13 cellular contexts compared by ENCODE assay signal in genomic region chr1:108896160-108897150, GRCh38. TPM values are rescaled to one million over a fixed set of nuclear protein-coding genes. Genes with fewer than 3 reads are reported as not detected.
A peak's percentile ranks its signal among the peaks of the same experiment; 100 is the strongest.
DNase-seq lines count a peak whose midpoint lies in the region; ATAC-seq and TF ChIP-seq lines count a peak whose summit lies in the region.
"Had no signal": no experiment of that assay in that cellular context is flagged by ENCODE, and none has a peak within 500 bp of the region (broad histone marks: within the 10 kb centered on the region; RNA-seq: fewer than 3 reads in every experiment).

No MANE protein-coding gene starts in this region.

- H3K9me3 Mint-ChIP-seq in activated T-helper 17 cell treated with anti-CD3 and anti-CD28 coated beads, Interleukin-2, amount 50 U/mL, for 72 hours, result no peaks in the 10 kb centered on the region
- H3K9me3 Mint-ChIP-seq: activated CD4-positive, alpha-beta T cell treated with anti-CD3 and anti-CD28 coated beads, Interleukin-2, amount 10 ng/mL, durations not matched to agents 24 days and 14 days; activated naive CD4-positive, alpha-beta T cell treated with anti-CD3 and anti-CD28 coated beads, Interleukin-2, amount 10 ng/mL, durations not matched to agents 7 days and 5 days; CD4-positive, alpha-beta T cell had no signal

- H3K27me3 Mint-ChIP-seq in activated T-helper 17 cell treated with anti-CD3 and anti-CD28 coated beads, Interleukin-2, amount 50 U/mL, for 72 hours, result no peaks in the 10 kb centered on the region
- H3K27me3 Mint-ChIP-seq: activated CD4-positive, alpha-beta T cell treated with anti-CD3 and anti-CD28 coated beads, Interleukin-2, amount 10 ng/mL, durations not matched to agents 24 days and 14 days; activated naive CD4-positive, alpha-beta T cell treated with anti-CD3 and anti-CD28 coated beads, Interleukin-2, amount 10 ng/mL, durations not matched to agents 7 days and 5 days; CD4-positive, alpha-beta T cell had no signal

- H3K27me3 ChIP-seq in MG63 (no peaks in the 10 kb centered on the region), dorsolateral prefrontal cortex (no peaks in the 10 kb centered on the region), muscle layer of duodenum (ENCODE audit: low read depth, low read length) (no peaks in the 10 kb centered on the region)

- no peaks in the 10 kb centered on the region for H3K9me3 ChIP-seq in MG63
- H3K9me3 ChIP-seq in muscle layer of duodenum (ENCODE audit: control insufficient read depth in 1 of 2, low read length in 2 of 2), result no peaks in the 10 kb centered on the region

- intact Hi-C loops in dorsolateral prefrontal cortex (cut with DNase I), result loop anchor here (2.0 to 10.0 kb wide), 7 partner anchors 20 to 382 kb away; partner anchors contain the start of genes PRPF38B (in 2 of the 2), STXBP3 (in 2 of the 2) and GPSM2 (in 1 of the 2)

- H3K27ac Mint-ChIP-seq in activated T-helper 17 cell treated with anti-CD3 and anti-CD28 coated beads, Interleukin-2, amount 50 U/mL, for 72 hours, result no peak overlapping the region
- H3K27ac Mint-ChIP-seq: activated CD4-positive, alpha-beta T cell treated with anti-CD3 and anti-CD28 coated beads, Interleukin-2, amount 10 ng/mL, durations not matched to agents 24 days and 14 days; activated naive CD4-positive, alpha-beta T cell treated with anti-CD3 and anti-CD28 coated beads, Interleukin-2, amount 10 ng/mL, durations not matched to agents 7 days and 5 days; CD4-positive, alpha-beta T cell had no signal

- peak in 6 of 56 donors; percentile 7 to 18 (median 14) for TF ChIP-seq CTCF in dorsolateral prefrontal cortex (IDR thresholded peaks at IDR 0.05 in 54 of 56, conservative IDR thresholded peaks at IDR 0.05 in 2 of 56; ENCODE audit: low read depth in 1 of 56, partially characterized antibody in 56 of 56)

- no peaks in the 10 kb centered on the region for H3K4me1 Mint-ChIP-seq in activated T-helper 17 cell treated with anti-CD3 and anti-CD28 coated beads, Interleukin-2, amount 50 U/mL, for 72 hours
- H3K4me1 Mint-ChIP-seq: activated naive CD4-positive, alpha-beta T cell treated with anti-CD3 and anti-CD28 coated beads, Interleukin-2, amount 10 ng/mL, durations not matched to agents 7 days and 5 days had no signal

- DNase-seq in AG20443 (ENCODE audit: low spot score), result peak; percentile 33
- DNase-seq in MG63, result peak; percentile 55
- peak in 4 of 10 donors; percentile 17 to 55 (median 50) for DNase-seq in dorsolateral prefrontal cortex
- no peak for DNase-seq in iPS-NIHi11 (ENCODE audit: low spot score)
- DNase-seq in NCI-H82 treated with DMSO at 0.1 percent for 48 hours (lab: John Stamatoyannopoulos, UW; ENCODE audit: unreplicated experiment), result no peak
- DNase-seq: activated CD4-positive, alpha-beta T cell treated with anti-CD3 and anti-CD28 coated beads, Interleukin-2, amount 10 ng/mL, durations not matched to agents 24 days and 14 days; activated naive CD4-positive, alpha-beta T cell treated with anti-CD3 and anti-CD28 coated beads, Interleukin-2, amount 10 ng/mL, durations not matched to agents 7 days and 5 days; CD4-positive, alpha-beta T cell; NCI-H1436 treated with DMSO at 0.1 percent for 48 hours had no signal

- H3K4me1 ChIP-seq in muscle layer of duodenum (ENCODE audit: control insufficient read depth in 1 of 2, insufficient read depth in 2 of 2, low read length in 2 of 2), result peaks cover 3 to 7% of the 10 kb centered on the region in 2 donors

- peak overlapping the region in 57 of 59 donors; percentile 7 to 86 (median 72) for H3K27ac ChIP-seq in dorsolateral prefrontal cortex
- peak overlapping the region; percentile 59 for H3K27ac ChIP-seq in muscle layer of duodenum (ENCODE audit: low read length)
- H3K27ac ChIP-seq: HL-60 had no signal

- H3K4me3 ChIP-seq in MG63 (no peak overlapping the region), dorsolateral prefrontal cortex (peak overlapping the region in 19 of 59 donors; percentile 0 to 48 (median 18)), muscle layer of duodenum (ENCODE audit: low read depth in 1 of 2, low read length in 2 of 2) (no peak overlapping the region)

- H3K36me3 ChIP-seq in MG63 (peaks cover 21% of the 10 kb centered on the region), muscle layer of duodenum (ENCODE audit: control insufficient read depth in 1 of 2, insufficient read depth in 2 of 2, low read length in 2 of 2) (peaks cover 3 to 9% of the 10 kb centered on the region in 2 donors)

- no peaks in the 10 kb centered on the region for H3K36me3 Mint-ChIP-seq in activated T-helper 17 cell treated with anti-CD3 and anti-CD28 coated beads, Interleukin-2, amount 50 U/mL, for 72 hours (ENCODE audit: low read depth)

- no peak for ATAC-seq in GM21717 (IDR thresholded peaks at IDR 0.05; ENCODE audit: unreplicated experiment)
- ATAC-seq in activated T-helper 17 cell treated with anti-CD3 and anti-CD28 coated beads, Interleukin-2, amount 50 U/mL, for 72 hours (replicated peaks), result no peak

- no peak overlapping the region for H3K4me3 Mint-ChIP-seq in activated T-helper 17 cell treated with anti-CD3 and anti-CD28 coated beads, Interleukin-2, amount 50 U/mL, for 72 hours
- H3K4me3 Mint-ChIP-seq: activated CD4-positive, alpha-beta T cell treated with anti-CD3 and anti-CD28 coated beads, Interleukin-2, amount 10 ng/mL, durations not matched to agents 24 days and 14 days; activated naive CD4-positive, alpha-beta T cell treated with anti-CD3 and anti-CD28 coated beads, Interleukin-2, amount 10 ng/mL, durations not matched to agents 7 days and 5 days; CD4-positive, alpha-beta T cell had no signal

RNA-seq across cellular contexts. Expression of gene GPSM2, which starts 19.7 kb away (rescaled TPM):
- total RNA-seq in MG63 (2014; rRNA removed; shearing (Covaris generic); ENCODE audit: low replicate concordance), result 79.9 and 96.6 TPM in 2 replicates
- total RNA-seq in dorsolateral prefrontal cortex, result 10 to 100 TPM; 22.2 to 91.8 (median 43.7) TPM
- 10 to 100 TPM; 24.1 to 30.5 TPM for total RNA-seq in activated T-helper 17 cell treated with anti-CD3 and anti-CD28 coated beads, Interleukin-2, amount 50 U/mL, for 72 hours

RNA-seq across cellular contexts. Expression of gene AKNAD1, which starts 39.6 kb away (rescaled TPM):
- total RNA-seq in MG63 (2014; rRNA removed; shearing (Covaris generic); ENCODE audit: low replicate concordance), result not detected in 2 replicates
- total RNA-seq in dorsolateral prefrontal cortex, result 1 to 10 TPM in 51 of 120 experiments, under 1 TPM in 29, not detected in 40; 0.18 to 4.1 (median 1.2) TPM
- not detected for total RNA-seq in activated T-helper 17 cell treated with anti-CD3 and anti-CD28 coated beads, Interleukin-2, amount 50 U/mL, for 72 hours
- total RNA-seq: activated CD4-positive, alpha-beta T cell treated with anti-CD3 and anti-CD28 coated beads, Interleukin-2, amount 10 ng/mL, durations not matched to agents 24 days and 14 days; CD4-positive, alpha-beta T cell had no signal

Comparison
In these comparisons a context has a peak if more than half of its experiments do, and no peak if none do; other contexts are left out.
1. DNase-seq: peak in AG20443 (single experiment) and MG63 (single experiment); none in iPS-NIHi11 (single experiment) and NCI-H82 treated with DMSO at 0.1 percent for 48 hours (single experiment).